14 cellular contexts compared by ENCODE assay signal in genomic region chr15:49313650-49314049, GRCh38.
DNase-seq lines count a peak whose midpoint lies in the region; ATAC-seq and TF ChIP-seq lines count a peak whose summit lies in the region.
"Had no signal": no experiment of that assay in that cellular context is flagged by ENCODE, and none has a peak within 500 bp of the region (broad histone marks: within the 10 kb centered on the region; RNA-seq: fewer than 3 reads in every experiment).

No MANE protein-coding gene starts in this region.

- H3K4me3 ChIP-seq in choroid plexus epithelial cell (ENCODE audit: low read depth, low read length) = no peak overlapping the region
- H3K4me3 ChIP-seq: dorsolateral prefrontal cortex had no signal

- DNase-seq in ELR (ENCODE audit: low read depth) = peak; percentile 67
- DNase-seq in MV-4-11 (lab: John Stamatoyannopoulos, UW) = peak; percentile 45
- DNase-seq in choroid plexus epithelial cell (ENCODE audit: low read depth) = peak; percentile 87
- peak; percentile 82 for DNase-seq in myocyte (ENCODE audit: low read depth)
- no peak for DNase-seq in NCI-H2196 (lab: John Stamatoyannopoulos, UW; ENCODE audit: unreplicated experiment)
- DNase-seq in NCI-H1048 (lab: John Stamatoyannopoulos, UW) = no peak
- DNase-seq in posterior cingulate gyrus = no peak
- DNase-seq: activated CD4-positive, alpha-beta memory T cell treated with anti-CD3 and anti-CD28 coated beads, Interleukin-2, amount 10 ng/mL, durations not matched to agents 7 days and 5 days; activated naive CD4-positive, alpha-beta T cell; Calu3; dorsolateral prefrontal cortex; midbrain; NCI-H187 treated with DMSO at 0.1 percent for 48 hours had no signal

- intact Hi-C loops in posterior cingulate gyrus (cut with DNase I) = no loop called here

- no peak for ATAC-seq in HG03521 (IDR thresholded peaks at IDR 0.05; ENCODE audit: unreplicated experiment)

- no peak for TF ChIP-seq CTCF in choroid plexus epithelial cell (conservative IDR thresholded peaks at IDR 0.05; ENCODE audit: low read depth, low read length)

Comparison
In these comparisons a context has a peak if more than half of its experiments do, and no peak if none do; other contexts are left out.
1. DNase-seq: peak in ELR (single experiment), MV-4-11 (single experiment), choroid plexus epithelial cell (single experiment) and myocyte (single experiment); none in NCI-H2196 (single experiment), NCI-H1048 (single experiment) and posterior cingulate gyrus (0 of 10).